In the genomic region with DNA sequence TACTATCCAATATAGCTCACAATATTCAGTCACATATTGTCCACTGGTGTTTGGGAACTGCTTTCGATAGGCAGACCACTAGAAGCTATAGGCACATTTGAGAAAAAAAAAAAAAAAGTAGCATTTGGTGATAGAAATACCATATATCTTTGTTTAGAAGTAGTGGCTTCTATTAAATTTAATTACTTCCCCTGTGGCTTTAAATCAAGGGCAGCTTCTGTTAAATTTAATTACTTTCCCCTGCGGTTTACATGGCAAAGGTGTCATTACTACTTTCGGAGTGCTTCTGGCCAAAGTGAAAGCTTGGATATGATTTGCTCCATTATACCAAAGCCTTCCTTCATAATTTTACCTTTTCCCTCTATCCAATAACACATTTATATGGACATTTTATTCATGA, we compare ENCODE assay signal across 27 cellular contexts.
A peak's percentile ranks its signal among the peaks of the same experiment; 100 is the strongest.
DNase-seq lines count a peak whose midpoint lies in the region; ATAC-seq and TF ChIP-seq lines count a peak whose summit lies in the region.
"Had no signal": no experiment of that assay in that cellular context is flagged by ENCODE, and none has a peak within 500 bp of the region (broad histone marks: within the 10 kb centered on the region; RNA-seq: fewer than 3 reads in every experiment).

No MANE protein-coding gene starts in this region.

- no peaks in the 10 kb centered on the region for H4K20me1 ChIP-seq in DOHH2 (ENCODE audit: control insufficient read depth, insufficient read depth, low read depth, low read length)

- CTCF ChIA-PET in activated B cell treated with CpG ODN at 0.5 μM for 24 hours (lab: Charles Lee) = no interaction called here
- CTCF ChIA-PET in CD4-positive, alpha-beta memory T cell (lab: Charles Lee; ENCODE audit: partially characterized antibody) = no interaction called here

- peaks cover 31% of the 10 kb centered on the region for H3K4me1 Mint-ChIP-seq in activated B cell treated with CpG ODN at 0.5 μM for 24 hours
- peaks cover 0 to 8% (median 3%) of the 10 kb centered on the region in 4 donors for H3K4me1 Mint-ChIP-seq in CD4-positive, alpha-beta memory T cell
- H3K4me1 Mint-ChIP-seq: activated CD4-positive, alpha-beta memory T cell treated with anti-CD3 and anti-CD28 coated beads, Interleukin-2, amount 10 ng/mL, durations not matched to agents 7 days and 5 days; central memory CD8-positive, alpha-beta T cell had no signal

- TF ChIP-seq CTCF in DOHH2 (IDR thresholded peaks at IDR 0.05; ENCODE audit: low read depth, low read length, poor library complexity, severe bottlenecking) (no peak), activated B cell treated with CpG ODN at 0.5 μM for 24 hours (IDR thresholded peaks at IDR 0.05) (no peak)

- H3K4me2 ChIP-seq in DOHH2 (ENCODE audit: low read length) (0 out of 2 replicates have a peak overlapping the region, but pooled peaks have one; percentile 3), mesenchymal stem cell (ENCODE audit: low read length, poor library complexity, severe bottlenecking) (no peak overlapping the region)

- H3K14ac ChIP-seq in mesenchymal stem cell (ENCODE audit: low read length in 2 of 2) = no peak overlapping the region

- no peak overlapping the region for H2BK5ac ChIP-seq in mesenchymal stem cell (ENCODE audit: low read depth, low read length, poor library complexity, severe bottlenecking)

- H2BK120ac ChIP-seq in mesenchymal stem cell (ENCODE audit: low read depth, low read length) = no peak overlapping the region

- POLR2A ChIA-PET in activated B cell treated with CpG ODN at 0.5 μM for 24 hours (lab: Charles Lee) = no interaction called here
- POLR2A ChIA-PET in CD4-positive, alpha-beta memory T cell (lab: Charles Lee; ENCODE audit: partially characterized antibody) = no interaction called here

- H3K9me3 ChIP-seq in DOHH2 (ENCODE audit: control insufficient read depth, insufficient read depth, low read length) (no peaks in the 10 kb centered on the region), mesenchymal stem cell (ENCODE audit: control insufficient read depth, low read length) (no peaks in the 10 kb centered on the region)
- H3K9me3 ChIP-seq in CD4-positive, alpha-beta memory T cell (ENCODE audit: control insufficient read depth in 1 of 2, low read length in 2 of 2) = no peaks in the 10 kb centered on the region
- H3K9me3 ChIP-seq: adrenal gland, esophagus muscularis mucosa, left ventricle myocardium inferior, tibial artery, vagina had no signal

- no peaks in the 10 kb centered on the region for H3K36me3 Mint-ChIP-seq in activated B cell treated with CpG ODN at 0.5 μM for 24 hours (ENCODE audit: low read depth)
- no peaks in the 10 kb centered on the region for H3K36me3 Mint-ChIP-seq in CD4-positive, alpha-beta memory T cell

- peak; percentile 9 for DNase-seq in NCI-H146 (lab: John Stamatoyannopoulos, UW)
- no peak for DNase-seq in NCI-H146 treated with DMSO at 0.1 percent for 48 hours (lab: John Stamatoyannopoulos, UW; ENCODE audit: unreplicated experiment)
- DNase-seq in NOMO-1 (lab: John Stamatoyannopoulos, UW; ENCODE audit: unreplicated experiment in 2 of 2) = peak; percentile 64 to 91
- DNase-seq in activated B cell treated with CpG ODN at 0.5 μM for 24 hours = no peak
- DNase-seq in CD4-positive, alpha-beta memory T cell = no peak
- DNase-seq in mesenchymal stem cell = no peak
- DNase-seq: activated CD4-positive, alpha-beta memory T cell treated with anti-CD3 and anti-CD28 coated beads, Interleukin-2, amount 10 ng/mL, durations not matched to agents 7 days and 5 days; activated CD8-positive, alpha-beta memory T cell treated with anti-CD3 and anti-CD28 coated beads, Interleukin-2, amount 50 U/mL, for 4 hours; activated naive CD4-positive, alpha-beta T cell treated with Interleukin-2 at 50 U/mL for 16 hours; adrenal gland; CD4-positive, alpha-beta T cell; dermis blood vessel endothelial cell; foreskin fibroblast; H7; Kasumi-1; left ventricle myocardium inferior; naive thymus-derived CD8-positive, alpha-beta T cell; NCI-H187 treated with DMSO at 0.1 percent for 48 hours; NCI-H524 treated with DMSO at 0.1 percent for 48 hours; occipital lobe; stimulated activated CD4-positive, alpha-beta T cell treated with anti-CD3 and anti-CD28 coated beads, Interleukin-4, amount 100 ng/mL, for 4 hours; tibial artery had no signal

- H3K4me3 ChIP-seq in DOHH2 (ENCODE audit: low read length) = no peak overlapping the region
- H3K4me3 ChIP-seq in CD4-positive, alpha-beta memory T cell (ENCODE audit: low read length in 2 of 2) = no peak overlapping the region
- no peak overlapping the region for H3K4me3 ChIP-seq in mesenchymal stem cell (ENCODE audit: insufficient read depth in 1 of 2, low read depth in 1 of 2, low read length in 2 of 2)
- H3K4me3 ChIP-seq: adrenal gland, esophagus muscularis mucosa, left ventricle myocardium inferior, tibial artery, vagina had no signal

- no peak overlapping the region for H3K9ac ChIP-seq in mesenchymal stem cell (ENCODE audit: low read length)

- no peaks in the 10 kb centered on the region for H3K79me2 ChIP-seq in DOHH2 (ENCODE audit: control insufficient read depth, low read length)

- WGBS in mesenchymal stem cell = 81% methylated on average over 2 of the region's 3 CpGs

- H3K79me1 ChIP-seq in mesenchymal stem cell (replicated peaks; ENCODE audit: low read length, poor library complexity, severe bottlenecking) = no peaks in the 10 kb centered on the region

- H3K18ac ChIP-seq in mesenchymal stem cell (ENCODE audit: low read depth in 1 of 2, low read length in 2 of 2) = no peak overlapping the region

- H3K4me3 Mint-ChIP-seq in activated B cell treated with CpG ODN at 0.5 μM for 24 hours = peak overlapping the region; percentile 30
- peak overlapping the region in 2 of 8 donors; percentile 9 to 65 for H3K4me3 Mint-ChIP-seq in CD4-positive, alpha-beta memory T cell
- H3K4me3 Mint-ChIP-seq: activated CD4-positive, alpha-beta memory T cell treated with anti-CD3 and anti-CD28 coated beads, Interleukin-2, amount 10 ng/mL, durations not matched to agents 7 days and 5 days; CD4-positive, alpha-beta T cell; central memory CD8-positive, alpha-beta T cell had no signal

- no peaks in the 10 kb centered on the region for H3K36me3 ChIP-seq in DOHH2 (ENCODE audit: control insufficient read depth, low read length)
- H3K36me3 ChIP-seq in CD4-positive, alpha-beta memory T cell (ENCODE audit: insufficient read depth, low read length) = no peaks in the 10 kb centered on the region
- H3K36me3 ChIP-seq in mesenchymal stem cell (ENCODE audit: control insufficient read depth in 1 of 2, insufficient read depth in 2 of 2, low read depth in 1 of 2, low read length in 2 of 2) = no peaks in the 10 kb centered on the region
- H3K36me3 ChIP-seq: adrenal gland, esophagus muscularis mucosa, left ventricle myocardium inferior, tibial artery, vagina had no signal

- H3K27ac ChIP-seq in DOHH2 (ENCODE audit: low read depth, low read length) (no peak overlapping the region), mesenchymal stem cell (ENCODE audit: low read length, poor library complexity, severe bottlenecking) (no peak overlapping the region)
- no peak overlapping the region for H3K27ac ChIP-seq in CD4-positive, alpha-beta memory T cell (ENCODE audit: low read depth, low read length)
- H3K27ac ChIP-seq: adrenal gland, esophagus muscularis mucosa, left ventricle myocardium inferior, tibial artery, vagina had no signal

- no peaks in the 10 kb centered on the region for H3F3A ChIP-seq in DOHH2 (ENCODE audit: control insufficient read depth, insufficient read depth)

- H3K9me3 Mint-ChIP-seq in activated B cell treated with CpG ODN at 0.5 μM for 24 hours = no peaks in the 10 kb centered on the region
- no peaks in the 10 kb centered on the region for H3K9me3 Mint-ChIP-seq in CD4-positive, alpha-beta memory T cell
- H3K9me3 Mint-ChIP-seq: activated CD4-positive, alpha-beta memory T cell treated with anti-CD3 and anti-CD28 coated beads, Interleukin-2, amount 10 ng/mL, durations not matched to agents 7 days and 5 days; CD4-positive, alpha-beta T cell; central memory CD8-positive, alpha-beta T cell; naive thymus-derived CD8-positive, alpha-beta T cell had no signal

- no peak overlapping the region for H3K23ac ChIP-seq in mesenchymal stem cell (ENCODE audit: low read length in 2 of 2)

- H3K27ac Mint-ChIP-seq in activated B cell treated with CpG ODN at 0.5 μM for 24 hours = no peak overlapping the region
- H3K27ac Mint-ChIP-seq in CD4-positive, alpha-beta memory T cell = no peak overlapping the region
- H3K27ac Mint-ChIP-seq: activated CD4-positive, alpha-beta memory T cell treated with anti-CD3 and anti-CD28 coated beads, Interleukin-2, amount 10 ng/mL, durations not matched to agents 7 days and 5 days; CD4-positive, alpha-beta T cell had no signal

- no peak for ATAC-seq in activated B cell treated with CpG ODN at 0.5 μM for 24 hours (ENCODE audit: low read depth)
- no peak for ATAC-seq in activated CD4-positive, CD25-positive, alpha-beta regulatory T cell treated with anti-CD3 and anti-CD28 coated beads, Interleukin-2, amount 50 U/mL, for 24 hours
- ATAC-seq: naive thymus-derived CD8-positive, alpha-beta T cell had no signal

- no peak overlapping the region for H4K91ac ChIP-seq in mesenchymal stem cell (ENCODE audit: low read length)

- H3K4ac ChIP-seq in mesenchymal stem cell (ENCODE audit: low read depth in 1 of 2, low read length in 2 of 2) = no peak overlapping the region

- no peak overlapping the region for H2BK12ac ChIP-seq in mesenchymal stem cell (ENCODE audit: low read length in 2 of 2)

- no peak overlapping the region for H2BK15ac ChIP-seq in mesenchymal stem cell (ENCODE audit: low read depth, poor library complexity, severe bottlenecking)

- H3K27me3 ChIP-seq in DOHH2 (ENCODE audit: control insufficient read depth, low read length) (no peaks in the 10 kb centered on the region), mesenchymal stem cell (ENCODE audit: control insufficient read depth in 1 of 2, insufficient read depth in 1 of 2, low read length in 2 of 2) (no peaks in the 10 kb centered on the region)
- H3K27me3 ChIP-seq in CD4-positive, alpha-beta memory T cell (ENCODE audit: insufficient read depth, low read length) = no peaks in the 10 kb centered on the region
- H3K27me3 ChIP-seq: adrenal gland, esophagus muscularis mucosa, tibial artery, vagina had no signal

- no peaks in the 10 kb centered on the region for H3K9me2 ChIP-seq in DOHH2 (replicated peaks; ENCODE audit: control insufficient read depth, low read length)

- H3K27me3 Mint-ChIP-seq in activated B cell treated with CpG ODN at 0.5 μM for 24 hours = no peaks in the 10 kb centered on the region
- H3K27me3 Mint-ChIP-seq in CD4-positive, alpha-beta memory T cell = no peaks in the 10 kb centered on the region
- H3K27me3 Mint-ChIP-seq: activated CD4-positive, alpha-beta memory T cell treated with anti-CD3 and anti-CD28 coated beads, Interleukin-2, amount 10 ng/mL, durations not matched to agents 7 days and 5 days; CD4-positive, alpha-beta T cell; central memory CD8-positive, alpha-beta T cell; naive thymus-derived CD8-positive, alpha-beta T cell had no signal

- no peak overlapping the region for H4K8ac ChIP-seq in mesenchymal stem cell (ENCODE audit: low read length)

- H3K4me1 ChIP-seq in DOHH2 (ENCODE audit: control insufficient read depth, low read length) (peaks cover 43% of the 10 kb centered on the region), mesenchymal stem cell (ENCODE audit: control insufficient read depth, insufficient read depth, low read depth, low read length) (no peaks in the 10 kb centered on the region)
- H3K4me1 ChIP-seq in CD4-positive, alpha-beta memory T cell (ENCODE audit: insufficient read depth, low read length) = no peaks in the 10 kb centered on the region
- H3K4me1 ChIP-seq: adrenal gland, left ventricle myocardium inferior, tibial artery, vagina had no signal

- intact Hi-C loops in activated B cell treated with CpG ODN at 0.5 μM for 24 hours (cut with micrococcal nuclease) = loop anchor here (10.0 kb wide), 3 partner anchors 644 to 1286 kb away; no protein-coding TSS in a partner anchor
- intact Hi-C loops in CD4-positive, alpha-beta memory T cell (cut with micrococcal nuclease) = no loop called here

- H2AFZ ChIP-seq in mesenchymal stem cell (ENCODE audit: low read depth, low read length) = no peak overlapping the region

- no peak overlapping the region for H2AK5ac ChIP-seq in mesenchymal stem cell (ENCODE audit: low read length, severe bottlenecking)

Comparison
In these comparisons a context has a peak if more than half of its experiments do, and no peak if none do; other contexts are left out.
1. DNase-seq: peak in NCI-H146 (single experiment) and NOMO-1 (2 of 2); none in NCI-H146 treated with DMSO at 0.1 percent for 48 hours (single experiment), activated B cell treated with CpG ODN at 0.5 μM for 24 hours (single experiment), CD4-positive, alpha-beta memory T cell (0 of 5) and mesenchymal stem cell (single experiment).